In the genomic region with DNA sequence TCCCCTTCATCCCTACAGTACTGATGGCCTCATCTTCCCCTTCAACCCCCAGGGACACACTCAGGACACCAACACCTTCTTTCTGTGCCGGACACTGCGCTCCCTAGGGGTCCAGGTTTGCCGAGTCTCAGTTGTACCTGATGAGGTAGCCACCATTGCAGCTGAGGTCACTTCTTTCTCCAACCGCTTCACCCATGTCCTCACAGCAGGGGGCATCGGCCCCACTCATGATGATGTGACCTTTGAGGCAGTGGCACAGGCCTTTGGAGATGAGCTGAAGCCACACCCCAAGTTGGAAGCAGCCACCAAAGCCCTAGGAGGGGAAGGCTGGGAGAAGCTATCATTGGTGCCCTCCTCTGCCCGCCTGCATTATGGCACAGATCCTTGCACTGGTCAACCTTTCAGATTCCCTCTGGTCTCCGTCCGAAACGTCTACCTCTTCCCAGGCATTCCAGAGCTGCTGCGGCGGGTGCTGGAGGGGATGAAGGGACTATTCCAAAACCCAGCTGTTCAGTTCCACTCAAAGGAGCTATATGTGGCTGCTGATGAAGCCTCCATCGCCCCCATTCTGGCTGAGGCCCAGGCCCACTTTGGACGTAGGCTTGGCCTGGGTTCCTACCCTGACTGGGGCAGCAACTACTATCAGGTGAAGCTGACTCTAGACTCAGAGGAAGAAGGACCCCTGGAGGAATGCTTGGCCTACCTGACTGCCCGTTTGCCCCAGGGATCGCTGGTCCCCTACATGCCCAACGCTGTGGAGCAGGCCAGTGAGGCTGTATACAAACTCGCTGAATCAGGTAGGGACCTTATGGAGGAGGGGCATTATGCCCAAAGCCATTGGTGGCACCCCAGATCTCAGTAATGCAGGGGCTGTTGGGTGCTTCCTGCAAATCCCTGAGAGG, we compare ENCODE assay signal across 26 cellular contexts. TPM values are rescaled to one million over a fixed set of nuclear protein-coding genes. Genes with fewer than 3 reads are reported as not detected.
DNase-seq lines count a peak whose midpoint lies in the region; ATAC-seq, FAIRE-seq and TF ChIP-seq lines count a peak whose summit lies in the region.
"Had no signal": no experiment of that assay in that cellular context is flagged by ENCODE, and none has a peak within 500 bp of the region (broad histone marks: within the 10 kb centered on the region; RNA-seq: fewer than 3 reads in every experiment).

No MANE protein-coding gene starts in this region.

- H3K4me2 ChIP-seq in Loucy (ENCODE audit: low read depth, low read length, poor library complexity, severe bottlenecking) (no peak overlapping the region), K562 (ENCODE audit: insufficient read depth, low read length) (no peak overlapping the region)

- peaks cover 16% of the 10 kb centered on the region for H3K4me1 Mint-ChIP-seq in activated CD4-positive, alpha-beta T cell treated with anti-CD3 and anti-CD28 coated beads, Interleukin-2, amount 10 ng/mL, durations not matched to agents 24 days and 14 days

- H3K9me2 ChIP-seq in Loucy (replicated peaks; ENCODE audit: low read depth, low read length) = no peaks in the 10 kb centered on the region

- no peaks in the 10 kb centered on the region for H3K9me3 Mint-ChIP-seq in activated CD4-positive, alpha-beta T cell treated with anti-CD3 and anti-CD28 coated beads, Interleukin-2, amount 10 ng/mL, durations not matched to agents 24 days and 14 days
- H3K9me3 Mint-ChIP-seq: central memory CD8-positive, alpha-beta T cell; natural killer cell had no signal

- POLR2A ChIA-PET in K562 (lab: Yijun Ruan, JAX) = interaction anchor here (0.6 to 2.8 kb wide), 5 partner anchors 11 to 22 kb away, joined by 3 to 21 read pairs (median 4); partner anchors contain the start of gene CKS1B

- no peak overlapping the region for H3K4me3 ChIP-seq in Loucy (ENCODE audit: low read length, poor library complexity, severe bottlenecking)
- H3K4me3 ChIP-seq in K562 = no peak overlapping the region
- no peak overlapping the region for H3K4me3 ChIP-seq in spleen
- H3K4me3 ChIP-seq: gastroesophageal sphincter had no signal

- peak; percentile 56 for TF ChIP-seq CTCF in Loucy (conservative IDR thresholded peaks at IDR 0.05; ENCODE audit: low read length)
- TF ChIP-seq CTCF in K562 (IDR thresholded peaks at IDR 0.05 in 2 of 3, conservative IDR thresholded peaks at IDR 0.05 in 1 of 3; ENCODE audit: insufficient read depth in 2 of 3, low read depth in 1 of 3, low read length in 3 of 3) = peak; percentile 42 to 51 (median 50); a peak in 5 of 6 replicates
- TF ChIP-seq CTCF in spleen (IDR thresholded peaks at IDR 0.05 in 8 of 11, conservative IDR thresholded peaks at IDR 0.05 in 3 of 11) = no peak

- H4K20me1 ChIP-seq in Loucy (ENCODE audit: insufficient read depth, low read length, poor library complexity, severe bottlenecking) (peaks cover 2% of the 10 kb centered on the region), K562 (replicated peaks; ENCODE audit: control insufficient read depth, insufficient read depth, low read length) (no peaks in the 10 kb centered on the region; the same call in 1 of the 2 replicates)

- H3K79me2 ChIP-seq in Loucy (ENCODE audit: insufficient read depth, low read length) (peaks cover 38% of the 10 kb centered on the region), K562 (ENCODE audit: control insufficient read depth, insufficient read depth, low read length) (peaks cover 60% of the 10 kb centered on the region)

- H2AFZ ChIP-seq in Loucy (ENCODE audit: low read length) (no peak overlapping the region), K562 (ENCODE audit: low read depth, low read length) (no peak overlapping the region)

- 90% methylated on average over 15 of the region's 17 CpGs for WGBS in K562 (ENCODE audit: insufficient coverage, low coverage, missing lambda C conversion rate)
- 91 to 94% (median 93%) methylated on average over 16 to 17 of the region's 17 CpGs for WGBS in spleen, 5 donors

- H3K9me3 ChIP-seq in Loucy (ENCODE audit: insufficient read depth, low read depth, low read length) (no peaks in the 10 kb centered on the region), K562 (replicated peaks; ENCODE audit: control insufficient read depth, insufficient read depth, low read depth, low read length) (no peaks in the 10 kb centered on the region), spleen (no peaks in the 10 kb centered on the region)
- H3K9me3 ChIP-seq: gastroesophageal sphincter had no signal

- H3K36me3 Mint-ChIP-seq in activated CD4-positive, alpha-beta T cell treated with anti-CD3 and anti-CD28 coated beads, Interleukin-2, amount 10 ng/mL, durations not matched to agents 24 days and 14 days (ENCODE audit: low read depth) = peaks cover 34% of the 10 kb centered on the region
- H3K36me3 Mint-ChIP-seq: natural killer cell had no signal

- H3K4me1 ChIP-seq in Loucy (ENCODE audit: insufficient read depth, low read length, poor library complexity, severe bottlenecking) (peaks cover 11% of the 10 kb centered on the region), K562 (replicated peaks in 1 of 2; ENCODE audit: control insufficient read depth in 2 of 2, insufficient read depth in 2 of 2, low read length in 2 of 2) (peaks cover 10 to 37% of the 10 kb centered on the region in 2 experiments), spleen (peaks cover 11 to 66% (median 23%) of the 10 kb centered on the region in 6 donors)

- no peak overlapping the region for H3K4me3 Mint-ChIP-seq in activated CD4-positive, alpha-beta T cell treated with anti-CD3 and anti-CD28 coated beads, Interleukin-2, amount 10 ng/mL, durations not matched to agents 24 days and 14 days
- H3K4me3 Mint-ChIP-seq: central memory CD8-positive, alpha-beta T cell; natural killer cell had no signal

- peak; percentile 70 for DNase-seq in activated CD4-positive, alpha-beta T cell treated with anti-CD3 and anti-CD28 coated beads, Interleukin-2, amount 10 ng/mL, durations not matched to agents 24 days and 14 days
- no peak for DNase-seq in activated CD4-positive, alpha-beta T cell treated with anti-CD3 and anti-CD28 coated beads for 4 hours
- DNase-seq in K562 (ENCODE audit: extremely low read depth in 1 of 4, low spot score in 3 of 4) (peak in 1 of 4 experiments; percentile 57), spleen (peak; percentile 64), T-helper 1 cell (no peak), GM19238 (ENCODE audit: insufficient read length, low spot score) (no peak)
- DNase-seq in stimulated activated naive CD8-positive, alpha-beta T cell treated with anti-CD3 and anti-CD28 coated beads, Interleukin-15, Interleukin-2, amounts not matched to agents 100 U/mL and 50 U/mL, for 24 hours = no peak
- DNase-seq: activated gamma-delta T cell; C1 segment of cervical spinal cord; effector CD4-positive, alpha-beta T cell; KG1; kidney glomerular epithelial cell; mesendoderm; natural killer cell; NCI-H1105 treated with DMSO at 0.1 percent for 48 hours; NCI-H774; RPMI8226; stimulated activated CD4-positive, alpha-beta T cell treated with anti-CD3 and anti-CD28 coated beads, Interleukin-4, amount 100 ng/mL, for 1 hour had no signal

- H3K9me1 ChIP-seq in K562 (ENCODE audit: control insufficient read depth, insufficient read depth, low read length) = peaks cover 6% of the 10 kb centered on the region

- intact Hi-C loops in activated CD4-positive, alpha-beta T cell treated with anti-CD3 and anti-CD28 coated beads, Interleukin-2, amount 10 ng/mL, durations not matched to agents 24 days and 14 days (cut with micrococcal nuclease) = no loop called here
- intact Hi-C loops in K562 (cut with micrococcal nuclease) (no loop called here), spleen (cut with DNase I; ENCODE audit: low total_unique reads) (no loop called here)

- H3K27ac ChIP-seq in K562 (ENCODE audit: extremely low read depth, low read depth, low read length) = no peak overlapping the region; the same call in 2 of the 3 replicates
- H3K27ac ChIP-seq in spleen = no peak overlapping the region
- H3K27ac ChIP-seq: gastroesophageal sphincter had no signal

- H3K36me3 ChIP-seq in Loucy (ENCODE audit: insufficient read depth, low read length) (no peaks in the 10 kb centered on the region), K562 (ENCODE audit: control insufficient read depth, insufficient read depth, low read length) (peaks cover 57% of the 10 kb centered on the region), spleen (peaks cover 0 to 80% (median 42%) of the 10 kb centered on the region in 6 donors)

- CTCF ChIA-PET in K562 (lab: Yijun Ruan, JAX; ENCODE audit: low intra/inter-chr PET ratio) = no interaction called here

- H3K27ac Mint-ChIP-seq in activated CD4-positive, alpha-beta T cell treated with anti-CD3 and anti-CD28 coated beads, Interleukin-2, amount 10 ng/mL, durations not matched to agents 24 days and 14 days = no peak overlapping the region
- H3K27ac Mint-ChIP-seq: natural killer cell had no signal

- H3K27me3 ChIP-seq in Loucy (ENCODE audit: insufficient read depth, low read length, poor library complexity, severe bottlenecking) (no peaks in the 10 kb centered on the region), K562 (ENCODE audit: control insufficient read depth in 2 of 2, insufficient read depth in 2 of 2, low read length in 2 of 2) (no peaks in the 10 kb centered on the region), spleen (replicated peaks in 1 of 7) (no peaks in the 10 kb centered on the region)
- H3K27me3 ChIP-seq: gastroesophageal sphincter had no signal

- ATAC-seq in K562 = no peak
- no peak for ATAC-seq in stimulated activated naive CD8-positive, alpha-beta T cell treated with anti-CD3 and anti-CD28 coated beads, Interleukin-15, Interleukin-2, amounts not matched to agents 100 U/mL and 50 U/mL, for 24 hours
- ATAC-seq: esophagus mucosa, gastroesophageal sphincter, natural killer cell had no signal

- no peak; a peak in 1 of 4 replicates for TF ChIP-seq RAD21 in K562 (CRISPR knock-in tag; conservative IDR thresholded peaks at IDR 0.05 in 1 of 2, IDR thresholded peaks at IDR 0.05 in 1 of 2)

- TF ChIP-seq POLR2A in K562 (conservative IDR thresholded peaks at IDR 0.05) (no peak), spleen (IDR thresholded peaks at IDR 0.05) (no peak)

- no TSS peak for BruUV-seq in K562 (replicated peaks; lab: Mats Ljungman, UMichigan)

- TF ChIP-seq EP300 in K562 (IDR thresholded peaks at IDR 0.05; ENCODE audit: low read length) = no peak

- H3K27me3 Mint-ChIP-seq in activated CD4-positive, alpha-beta T cell treated with anti-CD3 and anti-CD28 coated beads, Interleukin-2, amount 10 ng/mL, durations not matched to agents 24 days and 14 days = no peaks in the 10 kb centered on the region
- H3K27me3 Mint-ChIP-seq: central memory CD8-positive, alpha-beta T cell had no signal

- in situ Hi-C loops in K562 (cut with MboI) = no loop called here

- H3F3A ChIP-seq in Loucy (ENCODE audit: low read depth) = no peaks in the 10 kb centered on the region

- H3K9ac ChIP-seq in Loucy (ENCODE audit: low read depth, low read length, poor library complexity, severe bottlenecking) = no peak overlapping the region
- peak overlapping the region in 1 of 2 experiments; percentile 83; a peak in 2 of 4 replicates for H3K9ac ChIP-seq in K562 (ENCODE audit: insufficient read depth in 1 of 2, low read depth in 2 of 2, low read length in 2 of 2)

- no peak for FAIRE-seq in K562 (lab: Jason Lieb, UNC)
- FAIRE-seq: A204.1, small intestine, TTC549 had no signal

RNA-seq across cellular contexts. Expression of gene LENEP, which starts 5.1 kb away (rescaled TPM):
- 0.79 and 1.4 TPM in 2 replicates for total RNA-seq in activated CD4-positive, alpha-beta T cell treated with anti-CD3 and anti-CD28 coated beads, Interleukin-2, amount 10 ng/mL, durations not matched to agents 24 days and 14 days
- 4.5 and 15.4 TPM in 2 replicates for total RNA-seq in K562 (2011; cell fraction: chromatin; rRNA removed; ENCODE audit: low replicate concordance)
- total RNA-seq in K562 (2011; cell fraction: nucleolus; rRNA removed) = 2.9 and 8.3 TPM in 2 replicates
- total RNA-seq in K562 (2011; cell fraction: nucleoplasm; rRNA removed) = 7.6 and 10.0 TPM in 2 replicates
- total RNA-seq in K562 (2014; rRNA removed) (0.24 and 0.86 TPM in 2 replicates), K562 (2014; rRNA removed; fragmentation: Illumina TruSeq; extraction: Trizol) (0.47 TPM in 1 of 2 replicates, not detected in the other), K562 (2015; rRNA removed; fragmentation: Illumina TruSeq; extraction: Trizol) (0.45 and 0.87 TPM in 2 replicates), K562 (2021) (0.56 TPM in 1 of 2 replicates, not detected in the other), spleen (under 1 TPM in 1 of 7 donors, not detected in 6; 0.60 TPM)
- polyA plus RNA-seq in K562 (2011; rRNA removed) (not detected in 2 replicates), K562 (2014; fragmentation: Illumina TruSeq; extraction: Trizol) (not detected in 2 replicates), K562 (2014; fragmentation: Nextera tagmentation; extraction: Ambion mirVana) (not detected), K562 (2014; rRNA removed) (0.23 and 0.35 TPM in 2 replicates), spleen (not detected)
- not detected in 2 replicates for polyA plus RNA-seq in K562 (2011; cell fraction: cytosol; rRNA removed)
- 1.0 and 1.1 TPM in 2 replicates for polyA plus RNA-seq in K562 (2011; cell fraction: nucleus; rRNA removed)
- 0.17 and 0.59 TPM in 2 replicates for polyA plus RNA-seq in K562 (2012)
- 1.4 and 3.2 TPM in 2 replicates for polyA minus RNA-seq in K562 (2011; rRNA and poly(A)+ RNA removed)
- not detected in 2 replicates for polyA minus RNA-seq in K562 (2011; cell fraction: cytosol; rRNA and poly(A)+ RNA removed)
- polyA minus RNA-seq in K562 (2011; cell fraction: nucleus; rRNA and poly(A)+ RNA removed) = 1.1 and 3.6 TPM in 2 replicates
- total RNA-seq: aorta, esophagus mucosa, gastroesophageal sphincter, natural killer cell had no signal
- polyA plus RNA-seq: aorta, small intestine had no signal

RNA-seq across cellular contexts. Expression of gene FLAD1, which starts 5.2 kb away (rescaled TPM):
- 69.9 and 71.8 TPM in 2 replicates for total RNA-seq in activated CD4-positive, alpha-beta T cell treated with anti-CD3 and anti-CD28 coated beads, Interleukin-2, amount 10 ng/mL, durations not matched to agents 24 days and 14 days
- 46.3 and 135 TPM in 2 replicates for total RNA-seq in K562 (2011; cell fraction: chromatin; rRNA removed; ENCODE audit: low replicate concordance)
- 130 and 141 TPM in 2 replicates for total RNA-seq in K562 (2011; cell fraction: nucleolus; rRNA removed)
- 76.0 and 76.6 TPM in 2 replicates for total RNA-seq in K562 (2011; cell fraction: nucleoplasm; rRNA removed)
- total RNA-seq in K562 (2014; rRNA removed) = 67.0 and 87.6 TPM in 2 replicates
- total RNA-seq in K562 (2014; rRNA removed; fragmentation: Illumina TruSeq; extraction: Trizol) = 41.3 and 56.1 TPM in 2 replicates
- 65.8 and 68.6 TPM in 2 replicates for total RNA-seq in K562 (2015; rRNA removed; fragmentation: Illumina TruSeq; extraction: Trizol)
- total RNA-seq in K562 (2021) = 74.4 and 79.8 TPM in 2 replicates
- 61.2 and 75.6 TPM in 2 replicates for polyA plus RNA-seq in K562 (2011; rRNA removed)
- 82.9 and 126 TPM in 2 replicates for polyA plus RNA-seq in K562 (2011; cell fraction: cytosol; rRNA removed)
- 209 and 292 TPM in 2 replicates for polyA plus RNA-seq in K562 (2011; cell fraction: nucleus; rRNA removed)
- polyA plus RNA-seq in K562 (2012) = 54.0 and 57.9 TPM in 2 replicates
- 78.8 and 82.3 TPM in 2 replicates for polyA plus RNA-seq in K562 (2014; fragmentation: Illumina TruSeq; extraction: Trizol)
- 10 to 100 TPM; 24.9 to 46.7 TPM for polyA plus RNA-seq in K562 (2014; fragmentation: Nextera tagmentation; extraction: Ambion mirVana)
- polyA plus RNA-seq in K562 (2014; rRNA removed) = 85.8 and 98.9 TPM in 2 replicates
- polyA minus RNA-seq in K562 (2011; rRNA and poly(A)+ RNA removed) = 50.8 and 69.7 TPM in 2 replicates
- 40.4 and 52.6 TPM in 2 replicates for polyA minus RNA-seq in K562 (2011; cell fraction: cytosol; rRNA and poly(A)+ RNA removed)
- polyA minus RNA-seq in K562 (2011; cell fraction: nucleus; rRNA and poly(A)+ RNA removed) = 49.7 and 53.7 TPM in 2 replicates
- total RNA-seq in spleen = 10 to 100 TPM; 27.1 to 35.8 (median 30.3) TPM
- 10 to 100 TPM; 31.9 to 43.4 (median 40.1) TPM for polyA plus RNA-seq in spleen

RNA-seq across cellular contexts. Expression of gene CKS1B, which starts 13.8 kb away (rescaled TPM):
- 179 and 181 TPM in 2 replicates for total RNA-seq in activated CD4-positive, alpha-beta T cell treated with anti-CD3 and anti-CD28 coated beads, Interleukin-2, amount 10 ng/mL, durations not matched to agents 24 days and 14 days
- 61.9 and 74.9 TPM in 2 replicates for total RNA-seq in K562 (2011; cell fraction: chromatin; rRNA removed; ENCODE audit: low replicate concordance)
- 70.0 and 71.3 TPM in 2 replicates for total RNA-seq in K562 (2011; cell fraction: nucleolus; rRNA removed)
- 120 and 182 TPM in 2 replicates for total RNA-seq in K562 (2011; cell fraction: nucleoplasm; rRNA removed)
- total RNA-seq in K562 (2014; rRNA removed) (215 and 262 TPM in 2 replicates), K562 (2014; rRNA removed; fragmentation: Illumina TruSeq; extraction: Trizol) (364 and 410 TPM in 2 replicates), K562 (2015; rRNA removed; fragmentation: Illumina TruSeq; extraction: Trizol) (269 and 292 TPM in 2 replicates), K562 (2021) (256 and 270 TPM in 2 replicates), spleen (10 to 100 TPM; 15.7 to 42.5 (median 27.2) TPM)
- polyA plus RNA-seq in K562 (2011; rRNA removed) (754 and 835 TPM in 2 replicates), K562 (2014; fragmentation: Illumina TruSeq; extraction: Trizol) (611 and 624 TPM in 2 replicates), K562 (2014; fragmentation: Nextera tagmentation; extraction: Ambion mirVana) (1,000 to 10,000 TPM; 1,039 to 1,103 TPM), K562 (2014; rRNA removed) (460 and 477 TPM in 2 replicates), spleen (10 to 100 TPM; 17.0 to 51.5 (median 43.2) TPM)
- 831 and 1,136 TPM in 2 replicates for polyA plus RNA-seq in K562 (2011; cell fraction: cytosol; rRNA removed)
- 223 and 387 TPM in 2 replicates for polyA plus RNA-seq in K562 (2011; cell fraction: nucleus; rRNA removed)
- 544 and 581 TPM in 2 replicates for polyA plus RNA-seq in K562 (2012)
- polyA minus RNA-seq in K562 (2011; rRNA and poly(A)+ RNA removed) = 383 and 393 TPM in 2 replicates
- polyA minus RNA-seq in K562 (2011; cell fraction: cytosol; rRNA and poly(A)+ RNA removed) = 80.9 and 85.6 TPM in 2 replicates
- polyA minus RNA-seq in K562 (2011; cell fraction: nucleus; rRNA and poly(A)+ RNA removed) = 24.2 and 63.2 TPM in 2 replicates

RNA-seq across cellular contexts. Expression of gene ZBTB7B, which starts 14.3 kb away (rescaled TPM):
- total RNA-seq in activated CD4-positive, alpha-beta T cell treated with anti-CD3 and anti-CD28 coated beads, Interleukin-2, amount 10 ng/mL, durations not matched to agents 24 days and 14 days = 145 and 150 TPM in 2 replicates
- 24.5 and 77.3 TPM in 2 replicates for total RNA-seq in K562 (2011; cell fraction: chromatin; rRNA removed; ENCODE audit: low replicate concordance)
- total RNA-seq in K562 (2011; cell fraction: nucleolus; rRNA removed) = 49.9 and 53.4 TPM in 2 replicates
- 27.5 and 32.6 TPM in 2 replicates for total RNA-seq in K562 (2011; cell fraction: nucleoplasm; rRNA removed)
- total RNA-seq in K562 (2014; rRNA removed) (31.3 and 40.6 TPM in 2 replicates), K562 (2014; rRNA removed; fragmentation: Illumina TruSeq; extraction: Trizol) (6.7 and 6.9 TPM in 2 replicates), K562 (2015; rRNA removed; fragmentation: Illumina TruSeq; extraction: Trizol) (21.9 and 23.3 TPM in 2 replicates), K562 (2021) (46.5 and 48.2 TPM in 2 replicates), spleen (10 to 100 TPM; 44.0 to 88.9 (median 68.8) TPM)
- polyA plus RNA-seq in K562 (2011; rRNA removed) (15.2 and 22.8 TPM in 2 replicates), K562 (2014; fragmentation: Illumina TruSeq; extraction: Trizol) (13.5 and 25.7 TPM in 2 replicates), K562 (2014; fragmentation: Nextera tagmentation; extraction: Ambion mirVana) (under 1 TPM; 0.04 to 0.08 TPM), K562 (2014; rRNA removed) (23.2 and 28.7 TPM in 2 replicates), spleen (10 to 100 TPM; 11.1 to 38.6 (median 13.4) TPM)
- polyA plus RNA-seq in K562 (2011; cell fraction: cytosol; rRNA removed) = 27.8 and 66.6 TPM in 2 replicates
- polyA plus RNA-seq in K562 (2011; cell fraction: nucleus; rRNA removed) = 47.1 and 101 TPM in 2 replicates
- polyA plus RNA-seq in K562 (2012) = 26.0 and 38.2 TPM in 2 replicates
- 7.6 and 11.9 TPM in 2 replicates for polyA minus RNA-seq in K562 (2011; rRNA and poly(A)+ RNA removed)
- polyA minus RNA-seq in K562 (2011; cell fraction: cytosol; rRNA and poly(A)+ RNA removed) = 23.4 and 28.6 TPM in 2 replicates
- polyA minus RNA-seq in K562 (2011; cell fraction: nucleus; rRNA and poly(A)+ RNA removed) = 19.5 and 20.4 TPM in 2 replicates

RNA-seq across cellular contexts. Expression of gene SHC1, which starts 17.8 kb away (rescaled TPM):
- total RNA-seq in activated CD4-positive, alpha-beta T cell treated with anti-CD3 and anti-CD28 coated beads, Interleukin-2, amount 10 ng/mL, durations not matched to agents 24 days and 14 days = 50.4 and 60.5 TPM in 2 replicates
- 85.7 and 174 TPM in 2 replicates for total RNA-seq in K562 (2011; cell fraction: chromatin; rRNA removed; ENCODE audit: low replicate concordance)
- total RNA-seq in K562 (2011; cell fraction: nucleolus; rRNA removed) = 69.6 and 76.4 TPM in 2 replicates
- 94.4 and 106 TPM in 2 replicates for total RNA-seq in K562 (2011; cell fraction: nucleoplasm; rRNA removed)
- total RNA-seq in K562 (2014; rRNA removed) (51.9 and 57.2 TPM in 2 replicates), K562 (2014; rRNA removed; fragmentation: Illumina TruSeq; extraction: Trizol) (34.1 and 35.4 TPM in 2 replicates), K562 (2015; rRNA removed; fragmentation: Illumina TruSeq; extraction: Trizol) (34.4 and 35.9 TPM in 2 replicates), K562 (2021) (66.4 and 68.4 TPM in 2 replicates), spleen (100 to 1,000 TPM in 4 of 7 donors, 10 to 100 TPM in 3; 63.4 to 133 (median 108) TPM)
- polyA plus RNA-seq in K562 (2011; rRNA removed) (64.8 and 81.2 TPM in 2 replicates), K562 (2014; fragmentation: Illumina TruSeq; extraction: Trizol) (93.7 and 113 TPM in 2 replicates), K562 (2014; fragmentation: Nextera tagmentation; extraction: Ambion mirVana) (1 to 10 TPM; 4.1 to 5.4 TPM), K562 (2014; rRNA removed) (57.7 and 58.0 TPM in 2 replicates), spleen (10 to 100 TPM; 36.8 to 49.8 (median 48.6) TPM)
- 63.5 and 90.8 TPM in 2 replicates for polyA plus RNA-seq in K562 (2011; cell fraction: cytosol; rRNA removed)
- 143 and 200 TPM in 2 replicates for polyA plus RNA-seq in K562 (2011; cell fraction: nucleus; rRNA removed)
- 57.8 and 71.5 TPM in 2 replicates for polyA plus RNA-seq in K562 (2012)
- 45.0 and 49.1 TPM in 2 replicates for polyA minus RNA-seq in K562 (2011; rRNA and poly(A)+ RNA removed)
- 30.6 and 37.4 TPM in 2 replicates for polyA minus RNA-seq in K562 (2011; cell fraction: cytosol; rRNA and poly(A)+ RNA removed)
- polyA minus RNA-seq in K562 (2011; cell fraction: nucleus; rRNA and poly(A)+ RNA removed) = 22.3 and 27.7 TPM in 2 replicates

Comparison
In these comparisons a context has a peak if more than half of its experiments do, and no peak if none do; other contexts are left out.
1. DNase-seq: peak in activated CD4-positive, alpha-beta T cell treated with anti-CD3 and anti-CD28 coated beads, Interleukin-2, amount 10 ng/mL, durations not matched to agents 24 days and 14 days (single experiment) and spleen (single experiment); none in activated CD4-positive, alpha-beta T cell treated with anti-CD3 and anti-CD28 coated beads for 4 hours (0 of 2), T-helper 1 cell (0 of 5), stimulated activated naive CD8-positive, alpha-beta T cell treated with anti-CD3 and anti-CD28 coated beads, Interleukin-15, Interleukin-2, amounts not matched to agents 100 U/mL and 50 U/mL, for 24 hours (single experiment) and GM19238 (single experiment).
2. CTCF ChIP-seq: peak in Loucy (single experiment) and K562 (3 of 3); none in spleen (0 of 11).